In genomic region chr6:7389162-7389450, GRCh38 we compare ENCODE assay signal across 8 cellular contexts. TPM values are rescaled to one million over a fixed set of nuclear protein-coding genes. Genes with fewer than 3 reads are reported as not detected.
DNase-seq lines count a peak whose midpoint lies in the region; TF ChIP-seq lines count a peak whose summit lies in the region.

No MANE protein-coding gene starts in this region.

- no peaks in the 10 kb centered on the region for H4K20me1 ChIP-seq in neural cell (ENCODE audit: insufficient read depth)

- no peak for TF ChIP-seq CTCF in epithelial cell of proximal tubule (conservative IDR thresholded peaks at IDR 0.05; ENCODE audit: low read depth, low read length)
- TF ChIP-seq CTCF in neural cell (IDR thresholded peaks at IDR 0.05; ENCODE audit: poor library complexity, severe bottlenecking): no peak

- DNase-seq in NCI-H2227 (lab: John Stamatoyannopoulos, UW; ENCODE audit: unreplicated experiment) (peak; percentile 79), NCI-H2227 treated with DMSO at 0.1 percent for 48 hours (lab: John Stamatoyannopoulos, UW) (no peak), RKO (ENCODE audit: low spot score) (peak; percentile 57), epithelial cell of proximal tubule (ENCODE audit: low read depth) (no peak), NCI-H69 (lab: John Stamatoyannopoulos, UW) (no peak), GOT3 (lab: John Stamatoyannopoulos, UW) (no peak)
- no peak for DNase-seq in activated CD4-positive, CD25-positive, alpha-beta regulatory T cell treated with anti-CD3 and anti-CD28 coated beads, Interleukin-2, amount 50 U/mL, for 72 hours

- no peaks in the 10 kb centered on the region for H3K36me3 ChIP-seq in neural cell (ENCODE audit: insufficient read depth, low read length)

- H3K9me2 ChIP-seq in neural cell (ENCODE audit: insufficient read depth, low read length): no peaks in the 10 kb centered on the region

- peak overlapping the region; percentile 74 for H3K9ac ChIP-seq in neural cell (ENCODE audit: low read length)

- no peak for TF ChIP-seq RAD21 in neural cell (conservative IDR thresholded peaks at IDR 0.05)

- peak overlapping the region; percentile 32 for H2AFZ ChIP-seq in neural cell (ENCODE audit: low read depth, low read length)

- TF ChIP-seq EP300 in neural cell (conservative IDR thresholded peaks at IDR 0.05; ENCODE audit: poor library complexity, severe bottlenecking): no peak

- peaks cover 6% of the 10 kb centered on the region for H3K79me2 ChIP-seq in neural cell (replicated peaks; ENCODE audit: insufficient read depth, low read length)

- H3F3A ChIP-seq in neural cell (ENCODE audit: insufficient read depth, low read length, poor library complexity, severe bottlenecking): no peaks in the 10 kb centered on the region

- peak overlapping the region; percentile 70 for H3K4me2 ChIP-seq in neural cell (ENCODE audit: low read length)

- no peaks in the 10 kb centered on the region for H3K27me3 ChIP-seq in neural cell (ENCODE audit: insufficient read depth, low read depth, low read length)

- peak overlapping the region; percentile 61 for H3K27ac ChIP-seq in neural cell (ENCODE audit: low read length)

- H3K4me3 ChIP-seq in epithelial cell of proximal tubule (ENCODE audit: low read depth, low read length): peak overlapping the region; percentile 66
- H3K4me3 ChIP-seq in neural cell (ENCODE audit: low read length): peak overlapping the region; percentile 87

- H3K9me3 ChIP-seq in neural cell (ENCODE audit: low read length): no peaks in the 10 kb centered on the region

TF ChIP-seq in neural cell, 6 proteins besides CTCF, POLR2A, EP300 and RAD21:
- TF ChIP-seq TAF1 (IDR thresholded peaks at IDR 0.05; ENCODE audit: low read depth): no peak
- no peak for TF ChIP-seq POLR2AphosphoS5 (IDR thresholded peaks at IDR 0.05)
- no peak for TF ChIP-seq REST (IDR thresholded peaks at IDR 0.05; ENCODE audit: borderline replicate concordance)
- TF ChIP-seq EZH2 (IDR thresholded peaks at IDR 0.05; ENCODE audit: borderline replicate concordance, insufficient read depth, low read length, poor library complexity, severe bottlenecking): no peak
- no peak for TF ChIP-seq SMC3 (conservative IDR thresholded peaks at IDR 0.05; ENCODE audit: poor library complexity)
- TF ChIP-seq MXI1 (conservative IDR thresholded peaks at IDR 0.05; ENCODE audit: poor library complexity, severe bottlenecking): no peak

RNA-seq across cellular contexts. Expression of gene CAGE1, which starts 0.4 kb away (rescaled TPM):
- 0.22 TPM in 1 of 2 replicates, not detected in the other for total RNA-seq in epithelial cell of proximal tubule
- polyA plus RNA-seq in neural cell: not detected in 2 replicates
- not detected in 2 replicates for polyA minus RNA-seq in neural cell

RNA-seq across cellular contexts. Expression of gene RIOK1, which starts 0.5 kb away (rescaled TPM):
- 9.5 and 20.8 TPM in 2 replicates for total RNA-seq in epithelial cell of proximal tubule
- 18.3 and 27.4 TPM in 2 replicates for polyA plus RNA-seq in neural cell
- polyA minus RNA-seq in neural cell: 21.6 and 26.8 TPM in 2 replicates

Comparison
In these comparisons a context has a peak if more than half of its experiments do, and no peak if none do; other contexts are left out.
1. DNase-seq: peak in NCI-H2227 (single experiment) and RKO (single experiment); none in NCI-H2227 treated with DMSO at 0.1 percent for 48 hours (single experiment), epithelial cell of proximal tubule (single experiment), NCI-H69 (single experiment), GOT3 (single experiment) and activated CD4-positive, CD25-positive, alpha-beta regulatory T cell treated with anti-CD3 and anti-CD28 coated beads, Interleukin-2, amount 50 U/mL, for 72 hours (single experiment).